33 cellular contexts compared by ENCODE assay signal in the genomic region with DNA sequence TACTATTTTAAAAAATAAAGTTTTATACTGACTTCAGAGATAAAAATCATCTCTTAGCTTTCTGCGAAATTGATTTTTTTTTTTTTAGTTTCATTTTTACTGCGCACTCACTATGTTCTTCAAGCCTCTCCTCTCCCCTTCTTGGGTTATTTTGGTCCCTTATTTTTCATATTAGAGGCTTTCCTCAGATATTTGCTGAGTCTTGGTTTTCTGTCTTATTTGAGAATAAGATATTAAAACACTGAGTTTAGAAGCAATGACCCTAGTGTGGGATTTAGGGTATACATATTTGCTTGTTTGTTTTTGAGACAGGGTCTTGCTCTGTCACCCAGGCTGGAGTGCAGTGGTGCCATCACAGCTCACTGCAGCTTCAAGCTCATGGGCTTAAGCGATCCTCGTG.
"Had no signal": no experiment of that assay in that cellular context is flagged by ENCODE, and none has a peak within 500 bp of the region (broad histone marks: within the 10 kb centered on the region; RNA-seq: fewer than 3 reads in every experiment).

No MANE protein-coding gene starts in this region.

- ATAC-seq: activated naive CD4-positive, alpha-beta T cell treated with anti-CD3 and anti-CD28 coated beads, Interleukin-2, amount 50 U/mL, for 72 hours; activated naive CD8-positive, alpha-beta T cell treated with anti-CD3 and anti-CD28 coated beads, Interleukin-2, amount 50 U/mL, for 24 hours; activated T-cell treated with anti-CD3 and anti-CD28 coated beads, Interleukin-2, amount 50 U/mL, for 4 hours; activated T-cell treated with anti-CD3 and anti-CD28 coated beads, Interleukin-2, amount 50 U/mL, for 72 hours; activated T-helper 17 cell treated with anti-CD3 and anti-CD28 coated beads, Interleukin-2, amount 50 U/mL, for 72 hours; body of pancreas had no signal

- H3K4me3 ChIP-seq: adrenal gland, ascending aorta, body of pancreas, breast epithelium, cardiac muscle cell had no signal

- DNase-seq: activated effector memory CD4-positive, alpha-beta T cell treated with anti-CD3 and anti-CD28 coated beads, Interleukin-2, amount 50 U/mL, for 16 hours; activated effector memory CD4-positive, alpha-beta T cell treated with Interleukin-2 at 50 U/mL for 16 hours; activated gamma-delta T cell; activated gamma-delta T cell treated with Interleukin-2 at 50 U/mL for 16 hours; activated naive CD4-positive, alpha-beta T cell; activated naive CD4-positive, alpha-beta T cell treated with anti-CD3 and anti-CD28 coated beads for 36 hours; activated naive CD4-positive, alpha-beta T cell treated with anti-CD3 and anti-CD28 coated beads, Interleukin-2, amount 10 ng/mL, durations not matched to agents 7 days and 5 days; activated naive CD4-positive, alpha-beta T cell treated with anti-CD3 and anti-CD28 coated beads, Interleukin-2, amount 50 U/mL, for 16 hours; activated naive CD4-positive, alpha-beta T cell treated with Interleukin-2 at 50 U/mL for 16 hours; activated naive CD8-positive, alpha-beta T cell treated with anti-CD3 and anti-CD28 coated beads for 36 hours; activated naive CD8-positive, alpha-beta T cell treated with anti-CD3 and anti-CD28 coated beads, Interleukin-2, amount 10 ng/mL, durations not matched to agents 7 days and 5 days; activated naive CD8-positive, alpha-beta T cell treated with anti-CD3 and anti-CD28 coated beads, Interleukin-2, amount 50 U/mL, for 24 hours; activated T-cell treated with anti-CD3 and anti-CD28 coated beads, Interleukin-2, amount 50 U/mL, for 4 hours; activated T-cell treated with anti-CD3 and anti-CD28 coated beads, Interleukin-2, amount 50 U/mL, for 48 hours; activated T-cell treated with anti-CD3 and anti-CD28 coated beads, Interleukin-2, amount 50 U/mL, for 72 hours; adrenal gland; amniotic stem cell; amygdala; anterior cingulate cortex; aorta; body of pancreas; brain microvascular endothelial cell; caudate nucleus; central memory CD4-positive, alpha-beta T cell; cerebellar nuclear complex had no signal

- H3K36me3 ChIP-seq: breast epithelium had no signal

- H3K9me3 ChIP-seq: body of pancreas, breast epithelium had no signal

- H3K27me3 ChIP-seq: adrenal gland, ascending aorta, body of pancreas, brain microvascular endothelial cell, breast epithelium, cardiac muscle cell had no signal

- H3K4me1 ChIP-seq: adrenal gland, body of pancreas, breast epithelium had no signal

- H3K27ac ChIP-seq: adrenal gland, ascending aorta, body of pancreas, brain microvascular endothelial cell, breast epithelium, cardiac muscle cell had no signal

- FAIRE-seq: astrocyte, bronchial epithelial cell, colon had no signal
